Comparison of ENCODE assay signal across 11 cellular contexts in genomic region chr5:119347574-119347973, GRCh38. TPM values are rescaled to one million over a fixed set of nuclear protein-coding genes. Genes with fewer than 3 reads are reported as not detected.
DNase-seq lines count a peak whose midpoint lies in the region; ATAC-seq and TF ChIP-seq lines count a peak whose summit lies in the region.
"Had no signal": no experiment of that assay in that cellular context is flagged by ENCODE, and none has a peak within 500 bp of the region (broad histone marks: within the 10 kb centered on the region; RNA-seq: fewer than 3 reads in every experiment).

No MANE protein-coding gene starts in this region.

- H2AFZ ChIP-seq in MM.1S (ENCODE audit: low read length): no peak overlapping the region

- no peaks in the 10 kb centered on the region for H3K9me2 ChIP-seq in MM.1S (replicated peaks; ENCODE audit: insufficient read depth, low read length)

- peaks cover 100% of the 10 kb centered on the region for H3K79me2 ChIP-seq in MM.1S (ENCODE audit: low read length)

- H3K27me3 ChIP-seq in MM.1S (replicated peaks; ENCODE audit: insufficient read depth, low read length) (no peaks in the 10 kb centered on the region), BE2C (no peaks in the 10 kb centered on the region)
- H3K27me3 ChIP-seq: breast epithelium, pancreas had no signal

- H3K9me3 Mint-ChIP-seq in activated CD8-positive, alpha-beta T cell treated with anti-CD3 and anti-CD28 coated beads for 36 hours: no peaks in the 10 kb centered on the region
- H3K9me3 Mint-ChIP-seq in activated CD8-positive, alpha-beta T cell treated with anti-CD3 and anti-CD28 coated beads, Interleukin-2, amount 10 ng/mL, durations not matched to agents 7 days and 5 days (ENCODE audit: insufficient read depth): no peaks in the 10 kb centered on the region
- no peaks in the 10 kb centered on the region for H3K9me3 Mint-ChIP-seq in activated naive CD8-positive, alpha-beta T cell treated with anti-CD3 and anti-CD28 coated beads, Interleukin-2, amount 50 U/mL, for 24 hours

- peaks cover 71% of the 10 kb centered on the region for H3K4me1 ChIP-seq in MM.1S (ENCODE audit: low read length)
- H3K4me1 ChIP-seq in BE2C: no peaks in the 10 kb centered on the region
- H3K4me1 ChIP-seq: breast epithelium had no signal

- no peak overlapping the region for H3K9ac ChIP-seq in MM.1S (ENCODE audit: low read length)

- no peaks in the 10 kb centered on the region for H3K27me3 Mint-ChIP-seq in activated CD8-positive, alpha-beta T cell treated with anti-CD3 and anti-CD28 coated beads for 36 hours
- H3K27me3 Mint-ChIP-seq in activated CD8-positive, alpha-beta T cell treated with anti-CD3 and anti-CD28 coated beads, Interleukin-2, amount 10 ng/mL, durations not matched to agents 7 days and 5 days (ENCODE audit: low read depth): no peaks in the 10 kb centered on the region
- no peaks in the 10 kb centered on the region for H3K27me3 Mint-ChIP-seq in activated naive CD8-positive, alpha-beta T cell treated with anti-CD3 and anti-CD28 coated beads, Interleukin-2, amount 50 U/mL, for 24 hours

- POLR2A ChIA-PET in activated CD8-positive, alpha-beta T cell treated with anti-CD3 and anti-CD28 coated beads for 36 hours (lab: Charles Lee): interaction anchor here (1.7 to 14.9 kb wide), 4 partner anchors 8 to 24 kb away, joined by 4 to 163 read pairs (median 77); partner anchors contain the start of gene TNFAIP8
- POLR2A ChIA-PET in activated CD8-positive, alpha-beta T cell treated with anti-CD3 and anti-CD28 coated beads, Interleukin-2, amount 10 ng/mL, durations not matched to agents 7 days and 5 days (lab: Charles Lee): interaction anchor here (1.6 to 19.3 kb wide), 2 partner anchors 10 to 14 kb away, joined by 4 to 280 read pairs; partner anchors contain the start of gene TNFAIP8

- no peak for ATAC-seq in activated CD8-positive, alpha-beta T cell treated with anti-CD3 and anti-CD28 coated beads for 36 hours
- no peak for ATAC-seq in activated CD8-positive, alpha-beta T cell treated with anti-CD3 and anti-CD28 coated beads, Interleukin-2, amount 10 ng/mL, durations not matched to agents 7 days and 5 days
- no peak for ATAC-seq in activated naive CD8-positive, alpha-beta T cell treated with anti-CD3 and anti-CD28 coated beads, Interleukin-2, amount 50 U/mL, for 24 hours
- no peak for ATAC-seq in GM21360 (IDR thresholded peaks at IDR 0.05; ENCODE audit: unreplicated experiment)

- DNase-seq in activated CD8-positive, alpha-beta T cell treated with anti-CD3 and anti-CD28 coated beads for 36 hours: no peak
- no peak for DNase-seq in activated CD8-positive, alpha-beta T cell treated with anti-CD3 and anti-CD28 coated beads, Interleukin-2, amount 10 ng/mL, durations not matched to agents 7 days and 5 days
- peak; percentile 40 for DNase-seq in MM.1S
- no peak for DNase-seq in activated naive CD8-positive, alpha-beta T cell treated with anti-CD3 and anti-CD28 coated beads, Interleukin-2, amount 50 U/mL, for 24 hours
- DNase-seq in renal cortical epithelial cell (ENCODE audit: low read depth): peak; percentile 87
- DNase-seq in BE2C: no peak
- no peak for DNase-seq in NK-92 treated with Interleukin-12 subunit alpha and Interleukin-12 subunit beta, amount 100 ng/mL, for 24 hours (lab: John Stamatoyannopoulos, UW)
- DNase-seq: GF-D8, pancreas had no signal

- no peak overlapping the region for H3K4me3 ChIP-seq in MM.1S (ENCODE audit: low read length)
- H3K4me3 ChIP-seq in BE2C (ENCODE audit: low read depth, low read length): no peak overlapping the region
- H3K4me3 ChIP-seq: breast epithelium, pancreas had no signal

- peaks cover 62% of the 10 kb centered on the region for H3K36me3 Mint-ChIP-seq in activated CD8-positive, alpha-beta T cell treated with anti-CD3 and anti-CD28 coated beads for 36 hours (ENCODE audit: low read depth)
- peaks cover 59% of the 10 kb centered on the region for H3K36me3 Mint-ChIP-seq in activated CD8-positive, alpha-beta T cell treated with anti-CD3 and anti-CD28 coated beads, Interleukin-2, amount 10 ng/mL, durations not matched to agents 7 days and 5 days (ENCODE audit: low read depth)
- peaks cover 20% of the 10 kb centered on the region for H3K36me3 Mint-ChIP-seq in activated naive CD8-positive, alpha-beta T cell treated with anti-CD3 and anti-CD28 coated beads, Interleukin-2, amount 50 U/mL, for 24 hours (ENCODE audit: low read depth)

- CTCF ChIA-PET in activated CD8-positive, alpha-beta T cell treated with anti-CD3 and anti-CD28 coated beads for 36 hours (lab: Charles Lee): interaction anchor here (0.7 to 4.9 kb wide), 4 partner anchors 11 to 79 kb away, joined by 3 to 29 read pairs (median 4); no protein-coding TSS in a partner anchor
- CTCF ChIA-PET in activated CD8-positive, alpha-beta T cell treated with anti-CD3 and anti-CD28 coated beads, Interleukin-2, amount 10 ng/mL, durations not matched to agents 7 days and 5 days (lab: Charles Lee): interaction anchor here (1.1 to 2.7 kb wide), 5 partner anchors 9 to 360 kb away, joined by 3 to 18 read pairs (median 5); partner anchors contain the start of genes DTWD2 and TNFAIP8

- H3K4me3 Mint-ChIP-seq in activated CD8-positive, alpha-beta T cell treated with anti-CD3 and anti-CD28 coated beads for 36 hours: no peak overlapping the region
- H3K4me3 Mint-ChIP-seq in activated CD8-positive, alpha-beta T cell treated with anti-CD3 and anti-CD28 coated beads, Interleukin-2, amount 10 ng/mL, durations not matched to agents 7 days and 5 days: no peak overlapping the region
- H3K4me3 Mint-ChIP-seq in activated naive CD8-positive, alpha-beta T cell treated with anti-CD3 and anti-CD28 coated beads, Interleukin-2, amount 50 U/mL, for 24 hours: no peak overlapping the region

- intact Hi-C loops in activated CD8-positive, alpha-beta T cell treated with anti-CD3 and anti-CD28 coated beads for 36 hours (cut with micrococcal nuclease): no loop called here

- peak overlapping the region; percentile 1; the same call in 1 of the 2 replicates for H3K27ac ChIP-seq in MM.1S (ENCODE audit: low read length)
- H3K27ac ChIP-seq: breast epithelium, pancreas had no signal

- peaks cover 18% of the 10 kb centered on the region; the same call in 1 of the 2 replicates for H4K20me1 ChIP-seq in MM.1S (ENCODE audit: insufficient read depth, low read length)

- peaks cover 11% of the 10 kb centered on the region for H3F3A ChIP-seq in MM.1S (ENCODE audit: insufficient read depth, low read length)

- no peak overlapping the region for H3K4me2 ChIP-seq in MM.1S (ENCODE audit: low read depth, low read length)

- TF ChIP-seq CTCF in activated CD8-positive, alpha-beta T cell treated with anti-CD3 and anti-CD28 coated beads for 36 hours (IDR thresholded peaks at IDR 0.05): no peak
- TF ChIP-seq CTCF in MM.1S (IDR thresholded peaks at IDR 0.05; ENCODE audit: low read length): no peak
- TF ChIP-seq CTCF in BE2C (IDR thresholded peaks at IDR 0.05; ENCODE audit: low read depth, low read length): no peak

- H3K4me1 Mint-ChIP-seq in activated CD8-positive, alpha-beta T cell treated with anti-CD3 and anti-CD28 coated beads for 36 hours (ENCODE audit: low read depth): peaks cover 90% of the 10 kb centered on the region
- H3K4me1 Mint-ChIP-seq in activated CD8-positive, alpha-beta T cell treated with anti-CD3 and anti-CD28 coated beads, Interleukin-2, amount 10 ng/mL, durations not matched to agents 7 days and 5 days (ENCODE audit: low read depth): peaks cover 88% of the 10 kb centered on the region
- peaks cover 92% of the 10 kb centered on the region for H3K4me1 Mint-ChIP-seq in activated naive CD8-positive, alpha-beta T cell treated with anti-CD3 and anti-CD28 coated beads, Interleukin-2, amount 50 U/mL, for 24 hours

- H3K27ac Mint-ChIP-seq in activated CD8-positive, alpha-beta T cell treated with anti-CD3 and anti-CD28 coated beads for 36 hours: peak overlapping the region; percentile 96
- no peak overlapping the region for H3K27ac Mint-ChIP-seq in activated CD8-positive, alpha-beta T cell treated with anti-CD3 and anti-CD28 coated beads, Interleukin-2, amount 10 ng/mL, durations not matched to agents 7 days and 5 days
- peak overlapping the region; percentile 93 for H3K27ac Mint-ChIP-seq in activated naive CD8-positive, alpha-beta T cell treated with anti-CD3 and anti-CD28 coated beads, Interleukin-2, amount 50 U/mL, for 24 hours

- H3K9me3 ChIP-seq in MM.1S (replicated peaks; ENCODE audit: insufficient read depth, low read length) (no peaks in the 10 kb centered on the region), BE2C (no peaks in the 10 kb centered on the region)
- H3K9me3 ChIP-seq: breast epithelium, pancreas had no signal

- peaks cover 4% of the 10 kb centered on the region; the same call in 1 of the 2 replicates for H3K36me3 ChIP-seq in MM.1S (replicated peaks; ENCODE audit: insufficient read depth, low read length)
- H3K36me3 ChIP-seq in BE2C: no peaks in the 10 kb centered on the region
- H3K36me3 ChIP-seq: breast epithelium, pancreas had no signal

RNA-seq across cellular contexts. Expression of gene TNFAIP8, which starts 8.2 kb away (rescaled TPM):
- 100 to 1,000 TPM; 135 to 141 TPM for total RNA-seq in activated CD8-positive, alpha-beta T cell treated with anti-CD3 and anti-CD28 coated beads for 36 hours
- 100 to 1,000 TPM; 123 to 127 TPM for total RNA-seq in activated CD8-positive, alpha-beta T cell treated with anti-CD3 and anti-CD28 coated beads, Interleukin-2, amount 10 ng/mL, durations not matched to agents 7 days and 5 days
- total RNA-seq in renal cortical epithelial cell: 57.9 and 75.7 TPM in 2 replicates
- polyA plus RNA-seq in BE2C (2012; ENCODE audit: insufficient read depth, insufficient read length, low read depth): not detected

Comparison
In these comparisons a context has a peak if more than half of its experiments do, and no peak if none do; other contexts are left out.
1. DNase-seq: peak in MM.1S (single experiment) and renal cortical epithelial cell (single experiment); none in activated CD8-positive, alpha-beta T cell treated with anti-CD3 and anti-CD28 coated beads for 36 hours (single experiment), activated CD8-positive, alpha-beta T cell treated with anti-CD3 and anti-CD28 coated beads, Interleukin-2, amount 10 ng/mL, durations not matched to agents 7 days and 5 days (single experiment), activated naive CD8-positive, alpha-beta T cell treated with anti-CD3 and anti-CD28 coated beads, Interleukin-2, amount 50 U/mL, for 24 hours (single experiment), BE2C (single experiment) and NK-92 treated with Interleukin-12 subunit alpha and Interleukin-12 subunit beta, amount 100 ng/mL, for 24 hours (single experiment).